Comparison of ENCODE assay signal across 1 cellular context in the genomic region with DNA sequence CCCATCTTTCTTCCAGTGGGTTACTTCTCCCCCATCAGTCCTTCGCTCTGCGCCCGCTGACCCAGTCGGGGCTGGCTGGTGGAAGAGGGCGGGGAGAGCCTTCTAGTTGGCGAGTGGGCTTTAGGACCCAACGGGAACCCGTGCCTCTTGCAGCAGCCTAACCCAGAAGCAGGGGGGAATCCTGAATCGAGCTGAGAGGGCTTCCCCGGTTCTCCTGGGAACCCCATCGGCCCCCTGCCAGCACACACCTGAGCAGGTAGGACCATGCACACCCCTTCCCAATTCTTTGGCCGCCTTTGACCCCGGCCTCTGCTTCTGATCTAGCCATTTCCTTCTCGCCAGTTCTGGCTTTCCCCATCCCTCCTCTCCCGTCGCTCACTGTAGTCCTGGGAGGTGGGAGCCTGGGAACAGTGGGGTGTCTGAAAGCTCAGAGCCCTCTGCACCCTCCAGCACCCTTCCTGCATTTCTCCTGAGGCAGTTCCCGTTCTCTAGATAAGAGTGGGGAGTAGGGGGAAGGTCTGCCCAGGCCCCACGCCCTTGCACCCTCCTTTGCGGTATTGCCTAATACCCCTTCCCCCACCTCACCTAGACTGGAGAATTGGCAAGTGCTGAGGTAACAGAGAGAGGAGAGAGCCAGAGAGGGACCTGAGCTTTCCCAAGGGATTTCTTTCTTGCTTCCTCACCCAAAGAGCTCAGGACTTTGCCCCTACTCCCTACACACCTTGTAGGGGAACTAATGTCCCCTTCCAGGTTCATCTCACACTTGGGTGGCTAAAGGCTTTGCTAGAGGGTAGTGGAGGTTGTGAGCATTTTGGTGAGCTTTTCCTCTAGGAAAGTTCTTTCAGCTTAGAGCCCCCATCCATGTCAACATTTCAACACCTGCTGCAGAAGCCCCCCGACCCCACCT.
TF ChIP-seq lines count a peak whose summit lies in the region.

A gene (plus strand): TSS at position 150 of the 907 bp plus-strand sequence. CDS start 22,039 bp downstream, outside the sequence.

TF ChIP-seq in HEK293, 187 proteins besides CTCF, POLR2A, EP300 and RAD21 (continued from another document and continues in another):
- TF ChIP-seq, protein P1, sequence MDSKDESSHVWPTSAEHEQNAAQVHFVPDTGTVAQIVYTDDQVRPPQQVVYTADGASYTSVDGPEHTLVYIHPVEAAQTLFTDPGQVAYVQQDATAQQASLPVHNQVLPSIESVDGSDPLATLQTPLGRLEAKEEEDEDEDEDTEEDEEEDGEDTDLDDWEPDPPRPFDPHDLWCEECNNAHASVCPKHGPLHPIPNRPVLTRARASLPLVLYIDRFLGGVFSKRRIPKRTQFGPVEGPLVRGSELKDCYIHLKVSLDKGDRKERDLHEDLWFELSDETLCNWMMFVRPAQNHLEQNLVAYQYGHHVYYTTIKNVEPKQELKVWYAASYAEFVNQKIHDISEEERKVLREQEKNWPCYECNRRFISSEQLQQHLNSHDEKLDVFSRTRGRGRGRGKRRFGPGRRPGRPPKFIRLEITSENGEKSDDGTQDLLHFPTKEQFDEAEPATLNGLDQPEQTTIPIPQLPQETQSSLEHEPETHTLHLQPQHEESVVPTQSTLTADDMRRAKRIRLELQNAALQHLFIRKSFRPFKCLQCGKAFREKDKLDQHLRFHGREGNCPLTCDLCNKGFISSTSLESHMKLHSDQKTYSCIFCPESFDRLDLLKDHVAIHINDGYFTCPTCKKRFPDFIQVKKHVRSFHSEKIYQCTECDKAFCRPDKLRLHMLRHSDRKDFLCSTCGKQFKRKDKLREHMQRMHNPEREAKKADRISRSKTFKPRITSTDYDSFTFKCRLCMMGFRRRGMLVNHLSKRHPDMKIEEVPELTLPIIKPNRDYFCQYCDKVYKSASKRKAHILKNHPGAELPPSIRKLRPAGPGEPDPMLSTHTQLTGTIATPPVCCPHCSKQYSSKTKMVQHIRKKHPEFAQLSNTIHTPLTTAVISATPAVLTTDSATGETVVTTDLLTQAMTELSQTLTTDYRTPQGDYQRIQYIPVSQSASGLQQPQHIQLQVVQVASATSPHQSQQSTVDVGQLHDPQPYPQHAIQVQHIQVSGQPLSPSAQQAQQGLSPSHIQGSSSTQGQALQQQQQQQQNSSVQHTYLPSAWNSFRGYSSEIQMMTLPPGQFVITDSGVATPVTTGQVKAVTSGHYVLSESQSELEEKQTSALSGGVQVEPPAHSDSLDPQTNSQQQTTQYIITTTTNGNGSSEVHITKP (tag by site-specific recombination; IDR thresholded peaks at IDR 0.05): peak; percentile 91
- TF ChIP-seq ZNF510 (tag by site-specific recombination; IDR thresholded peaks at IDR 0.05; ENCODE audit: insufficient replicate concordance) (no peak), BCL11A (tag by site-specific recombination; IDR thresholded peaks at IDR 0.05; ENCODE audit: low read depth) (no peak), REPIN1 (tag by site-specific recombination; IDR thresholded peaks at IDR 0.05; ENCODE audit: low read depth) (no peak), ZNF629 (tag by site-specific recombination; IDR thresholded peaks at IDR 0.05) (peak; percentile 38; the same call in 1 of the 2 replicates), ZNF768 (tag by site-specific recombination; IDR thresholded peaks at IDR 0.05) (no peak), ZNF792 (tag by site-specific recombination; IDR thresholded peaks at IDR 0.05) (no peak), ZNF433 (tag by site-specific recombination; IDR thresholded peaks at IDR 0.05; ENCODE audit: low read depth) (no peak), GLIS1 (tag by site-specific recombination; IDR thresholded peaks at IDR 0.05) (0 out of 2 replicates have a peak, but pooled peaks have one; percentile 25), ZNF350 (tag by site-specific recombination; IDR thresholded peaks at IDR 0.05) (no peak), ZNF660 (tag by site-specific recombination; IDR thresholded peaks at IDR 0.05) (0 out of 2 replicates have a peak, but pooled peaks have one; percentile 39), ZFP69B (tag by site-specific recombination; IDR thresholded peaks at IDR 0.05) (no peak), ZNF549 (tag by site-specific recombination; IDR thresholded peaks at IDR 0.05) (no peak), ZNF48 (tag by site-specific recombination; IDR thresholded peaks at IDR 0.05) (no peak), ZNF561 (tag by site-specific recombination; IDR thresholded peaks at IDR 0.05; ENCODE audit: borderline replicate concordance) (peak; percentile 56; the same call in 1 of the 2 replicates), ZNF366 (tag by site-specific recombination; conservative IDR thresholded peaks at IDR 0.05) (peak; percentile 34; the same call in 1 of the 2 replicates), ZNF596 (tag by site-specific recombination; IDR thresholded peaks at IDR 0.05) (no peak), ZNF341 (tag by site-specific recombination; IDR thresholded peaks at IDR 0.05; ENCODE audit: low read depth) (0 out of 2 replicates have a peak, but pooled peaks have one; percentile 39), SP2 (tag by site-specific recombination; IDR thresholded peaks at IDR 0.05) (no peak), EGR2 (tag by site-specific recombination; IDR thresholded peaks at IDR 0.05; ENCODE audit: low read depth) (no peak), ZFHX2 (tag by site-specific recombination; conservative IDR thresholded peaks at IDR 0.05) (0 out of 2 replicates have a peak, but pooled peaks have one; percentile 11), ZNF664 (tag by site-specific recombination; IDR thresholded peaks at IDR 0.05) (no peak), FEZF1 (tag by site-specific recombination; IDR thresholded peaks at IDR 0.05) (no peak), ZNF37A (tag by site-specific recombination; IDR thresholded peaks at IDR 0.05) (no peak), GFI1B (tag by site-specific recombination; IDR thresholded peaks at IDR 0.05) (no peak), SETDB1 (IDR thresholded peaks at IDR 0.05; ENCODE audit: insufficient read length, low read length) (no peak)
- TF ChIP-seq, protein P2, sequence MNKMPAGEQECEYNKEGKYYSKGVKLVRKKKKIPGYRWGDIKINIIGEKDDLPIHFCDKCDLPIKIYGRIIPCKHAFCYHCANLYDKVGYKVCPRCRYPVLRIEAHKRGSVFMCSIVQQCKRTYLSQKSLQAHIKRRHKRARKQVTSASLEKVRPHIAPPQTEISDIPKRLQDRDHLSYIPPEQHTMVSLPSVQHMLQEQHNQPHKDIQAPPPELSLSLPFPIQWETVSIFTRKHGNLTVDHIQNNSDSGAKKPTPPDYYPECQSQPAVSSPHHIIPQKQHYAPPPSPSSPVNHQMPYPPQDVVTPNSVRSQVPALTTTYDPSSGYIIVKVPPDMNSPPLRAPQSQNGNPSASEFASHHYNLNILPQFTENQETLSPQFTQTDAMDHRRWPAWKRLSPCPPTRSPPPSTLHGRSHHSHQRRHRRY (tag by site-specific recombination; IDR thresholded peaks at IDR 0.05): no peak
- TF ChIP-seq, protein P3, sequence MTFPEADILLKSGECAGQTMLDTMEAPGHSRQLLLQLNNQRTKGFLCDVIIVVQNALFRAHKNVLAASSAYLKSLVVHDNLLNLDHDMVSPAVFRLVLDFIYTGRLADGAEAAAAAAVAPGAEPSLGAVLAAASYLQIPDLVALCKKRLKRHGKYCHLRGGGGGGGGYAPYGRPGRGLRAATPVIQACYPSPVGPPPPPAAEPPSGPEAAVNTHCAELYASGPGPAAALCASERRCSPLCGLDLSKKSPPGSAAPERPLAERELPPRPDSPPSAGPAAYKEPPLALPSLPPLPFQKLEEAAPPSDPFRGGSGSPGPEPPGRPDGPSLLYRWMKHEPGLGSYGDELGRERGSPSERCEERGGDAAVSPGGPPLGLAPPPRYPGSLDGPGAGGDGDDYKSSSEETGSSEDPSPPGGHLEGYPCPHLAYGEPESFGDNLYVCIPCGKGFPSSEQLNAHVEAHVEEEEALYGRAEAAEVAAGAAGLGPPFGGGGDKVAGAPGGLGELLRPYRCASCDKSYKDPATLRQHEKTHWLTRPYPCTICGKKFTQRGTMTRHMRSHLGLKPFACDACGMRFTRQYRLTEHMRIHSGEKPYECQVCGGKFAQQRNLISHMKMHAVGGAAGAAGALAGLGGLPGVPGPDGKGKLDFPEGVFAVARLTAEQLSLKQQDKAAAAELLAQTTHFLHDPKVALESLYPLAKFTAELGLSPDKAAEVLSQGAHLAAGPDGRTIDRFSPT (tag by site-specific recombination; IDR thresholded peaks at IDR 0.05): peak; percentile 27; the same call in 1 of the 2 replicates
- TF ChIP-seq, protein P4, sequence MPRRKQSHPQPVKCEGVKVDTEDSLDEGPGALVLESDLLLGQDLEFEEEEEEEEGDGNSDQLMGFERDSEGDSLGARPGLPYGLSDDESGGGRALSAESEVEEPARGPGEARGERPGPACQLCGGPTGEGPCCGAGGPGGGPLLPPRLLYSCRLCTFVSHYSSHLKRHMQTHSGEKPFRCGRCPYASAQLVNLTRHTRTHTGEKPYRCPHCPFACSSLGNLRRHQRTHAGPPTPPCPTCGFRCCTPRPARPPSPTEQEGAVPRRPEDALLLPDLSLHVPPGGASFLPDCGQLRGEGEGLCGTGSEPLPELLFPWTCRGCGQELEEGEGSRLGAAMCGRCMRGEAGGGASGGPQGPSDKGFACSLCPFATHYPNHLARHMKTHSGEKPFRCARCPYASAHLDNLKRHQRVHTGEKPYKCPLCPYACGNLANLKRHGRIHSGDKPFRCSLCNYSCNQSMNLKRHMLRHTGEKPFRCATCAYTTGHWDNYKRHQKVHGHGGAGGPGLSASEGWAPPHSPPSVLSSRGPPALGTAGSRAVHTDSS (tag by site-specific recombination; IDR thresholded peaks at IDR 0.05): no peak
- TF ChIP-seq, protein P5, sequence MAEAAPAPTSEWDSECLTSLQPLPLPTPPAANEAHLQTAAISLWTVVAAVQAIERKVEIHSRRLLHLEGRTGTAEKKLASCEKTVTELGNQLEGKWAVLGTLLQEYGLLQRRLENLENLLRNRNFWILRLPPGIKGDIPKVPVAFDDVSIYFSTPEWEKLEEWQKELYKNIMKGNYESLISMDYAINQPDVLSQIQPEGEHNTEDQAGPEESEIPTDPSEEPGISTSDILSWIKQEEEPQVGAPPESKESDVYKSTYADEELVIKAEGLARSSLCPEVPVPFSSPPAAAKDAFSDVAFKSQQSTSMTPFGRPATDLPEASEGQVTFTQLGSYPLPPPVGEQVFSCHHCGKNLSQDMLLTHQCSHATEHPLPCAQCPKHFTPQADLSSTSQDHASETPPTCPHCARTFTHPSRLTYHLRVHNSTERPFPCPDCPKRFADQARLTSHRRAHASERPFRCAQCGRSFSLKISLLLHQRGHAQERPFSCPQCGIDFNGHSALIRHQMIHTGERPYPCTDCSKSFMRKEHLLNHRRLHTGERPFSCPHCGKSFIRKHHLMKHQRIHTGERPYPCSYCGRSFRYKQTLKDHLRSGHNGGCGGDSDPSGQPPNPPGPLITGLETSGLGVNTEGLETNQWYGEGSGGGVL (tag by site-specific recombination; IDR thresholded peaks at IDR 0.05): peak; percentile 62; the same call in 1 of the 2 replicates
- TF ChIP-seq, protein P6, sequence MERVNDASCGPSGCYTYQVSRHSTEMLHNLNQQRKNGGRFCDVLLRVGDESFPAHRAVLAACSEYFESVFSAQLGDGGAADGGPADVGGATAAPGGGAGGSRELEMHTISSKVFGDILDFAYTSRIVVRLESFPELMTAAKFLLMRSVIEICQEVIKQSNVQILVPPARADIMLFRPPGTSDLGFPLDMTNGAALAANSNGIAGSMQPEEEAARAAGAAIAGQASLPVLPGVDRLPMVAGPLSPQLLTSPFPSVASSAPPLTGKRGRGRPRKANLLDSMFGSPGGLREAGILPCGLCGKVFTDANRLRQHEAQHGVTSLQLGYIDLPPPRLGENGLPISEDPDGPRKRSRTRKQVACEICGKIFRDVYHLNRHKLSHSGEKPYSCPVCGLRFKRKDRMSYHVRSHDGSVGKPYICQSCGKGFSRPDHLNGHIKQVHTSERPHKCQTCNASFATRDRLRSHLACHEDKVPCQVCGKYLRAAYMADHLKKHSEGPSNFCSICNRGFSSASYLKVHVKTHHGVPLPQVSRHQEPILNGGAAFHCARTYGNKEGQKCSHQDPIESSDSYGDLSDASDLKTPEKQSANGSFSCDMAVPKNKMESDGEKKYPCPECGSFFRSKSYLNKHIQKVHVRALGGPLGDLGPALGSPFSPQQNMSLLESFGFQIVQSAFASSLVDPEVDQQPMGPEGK (tag by site-specific recombination; IDR thresholded peaks at IDR 0.05): peak; percentile 56
- TF ChIP-seq, protein P7, sequence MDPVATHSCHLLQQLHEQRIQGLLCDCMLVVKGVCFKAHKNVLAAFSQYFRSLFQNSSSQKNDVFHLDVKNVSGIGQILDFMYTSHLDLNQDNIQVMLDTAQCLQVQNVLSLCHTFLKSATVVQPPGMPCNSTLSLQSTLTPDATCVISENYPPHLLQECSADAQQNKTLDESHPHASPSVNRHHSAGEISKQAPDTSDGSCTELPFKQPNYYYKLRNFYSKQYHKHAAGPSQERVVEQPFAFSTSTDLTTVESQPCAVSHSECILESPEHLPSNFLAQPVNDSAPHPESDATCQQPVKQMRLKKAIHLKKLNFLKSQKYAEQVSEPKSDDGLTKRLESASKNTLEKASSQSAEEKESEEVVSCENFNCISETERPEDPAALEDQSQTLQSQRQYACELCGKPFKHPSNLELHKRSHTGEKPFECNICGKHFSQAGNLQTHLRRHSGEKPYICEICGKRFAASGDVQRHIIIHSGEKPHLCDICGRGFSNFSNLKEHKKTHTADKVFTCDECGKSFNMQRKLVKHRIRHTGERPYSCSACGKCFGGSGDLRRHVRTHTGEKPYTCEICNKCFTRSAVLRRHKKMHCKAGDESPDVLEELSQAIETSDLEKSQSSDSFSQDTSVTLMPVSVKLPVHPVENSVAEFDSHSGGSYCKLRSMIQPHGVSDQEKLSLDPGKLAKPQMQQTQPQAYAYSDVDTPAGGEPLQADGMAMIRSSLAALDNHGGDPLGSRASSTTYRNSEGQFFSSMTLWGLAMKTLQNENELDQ (tag by site-specific recombination; IDR thresholded peaks at IDR 0.05; ENCODE audit: low read depth): no peak
- TF ChIP-seq, protein P8, sequence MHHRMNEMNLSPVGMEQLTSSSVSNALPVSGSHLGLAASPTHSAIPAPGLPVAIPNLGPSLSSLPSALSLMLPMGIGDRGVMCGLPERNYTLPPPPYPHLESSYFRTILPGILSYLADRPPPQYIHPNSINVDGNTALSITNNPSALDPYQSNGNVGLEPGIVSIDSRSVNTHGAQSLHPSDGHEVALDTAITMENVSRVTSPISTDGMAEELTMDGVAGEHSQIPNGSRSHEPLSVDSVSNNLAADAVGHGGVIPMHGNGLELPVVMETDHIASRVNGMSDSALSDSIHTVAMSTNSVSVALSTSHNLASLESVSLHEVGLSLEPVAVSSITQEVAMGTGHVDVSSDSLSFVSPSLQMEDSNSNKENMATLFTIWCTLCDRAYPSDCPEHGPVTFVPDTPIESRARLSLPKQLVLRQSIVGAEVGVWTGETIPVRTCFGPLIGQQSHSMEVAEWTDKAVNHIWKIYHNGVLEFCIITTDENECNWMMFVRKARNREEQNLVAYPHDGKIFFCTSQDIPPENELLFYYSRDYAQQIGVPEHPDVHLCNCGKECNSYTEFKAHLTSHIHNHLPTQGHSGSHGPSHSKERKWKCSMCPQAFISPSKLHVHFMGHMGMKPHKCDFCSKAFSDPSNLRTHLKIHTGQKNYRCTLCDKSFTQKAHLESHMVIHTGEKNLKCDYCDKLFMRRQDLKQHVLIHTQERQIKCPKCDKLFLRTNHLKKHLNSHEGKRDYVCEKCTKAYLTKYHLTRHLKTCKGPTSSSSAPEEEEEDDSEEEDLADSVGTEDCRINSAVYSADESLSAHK (tag by site-specific recombination; IDR thresholded peaks at IDR 0.05): no peak
